In genomic region chr4:120844528-120844921, GRCh38 we compare ENCODE assay signal across 10 cellular contexts.
A peak's percentile ranks its signal among the peaks of the same experiment; 100 is the strongest.
DNase-seq lines count a peak whose midpoint lies in the region; ATAC-seq and TF ChIP-seq lines count a peak whose summit lies in the region.
"Had no signal": no experiment of that assay in that cellular context is flagged by ENCODE, and none has a peak within 500 bp of the region (broad histone marks: within the 10 kb centered on the region; RNA-seq: fewer than 3 reads in every experiment).

No MANE protein-coding gene starts in this region.

- TF ChIP-seq CTCF in upper lobe of right lung (IDR thresholded peaks at IDR 0.05) = no peak

- DNase-seq in stimulated activated CD4-positive, alpha-beta T cell treated with anti-CD3 and anti-CD28 coated beads, Interleukin-1b, Interleukin-23, amount 100 ng/mL, for 48 hours = peak; percentile 27
- no peak for DNase-seq in stimulated activated CD4-positive, alpha-beta T cell treated with anti-CD3 and anti-CD28 coated beads, Interleukin-12 subunit alpha, Interleukin-12 subunit beta, amount 100 ng/mL, for 4 hours
- no peak for DNase-seq in upper lobe of right lung
- no peak for DNase-seq in substantia nigra (lab: John Stamatoyannopoulos, UW)
- no peak for DNase-seq in EL
- DNase-seq in NCI-H2196 treated with DMSO at 0.1 percent for 48 hours (lab: John Stamatoyannopoulos, UW; ENCODE audit: unreplicated experiment) = no peak
- DNase-seq: IMR-90, SW 1271 had no signal

- intact Hi-C loops in upper lobe of right lung (cut with DNase I) = no loop called here

- no peaks in the 10 kb centered on the region for H3K27me3 ChIP-seq in upper lobe of right lung

- no peak overlapping the region for H3K27ac ChIP-seq in upper lobe of right lung
- no peak overlapping the region for H3K27ac ChIP-seq in substantia nigra (ENCODE audit: low read depth, low read length, poor library complexity, severe bottlenecking)

- no peaks in the 10 kb centered on the region for H3K36me3 ChIP-seq in upper lobe of right lung

- ATAC-seq in HG02763 (IDR thresholded peaks at IDR 0.05; ENCODE audit: unreplicated experiment) = peak; percentile 79
- peak; percentile 92 for ATAC-seq in HG03558 (IDR thresholded peaks at IDR 0.05; ENCODE audit: extremely low read depth, unreplicated experiment)
- ATAC-seq in upper lobe of right lung = peak; percentile 9

- H3K4me1 ChIP-seq in upper lobe of right lung = peaks cover 5% of the 10 kb centered on the region

- H3K9me3 ChIP-seq in upper lobe of right lung = no peaks in the 10 kb centered on the region

- H3K4me3 ChIP-seq in upper lobe of right lung = no peak overlapping the region

Comparison
In these comparisons a context has a peak if more than half of its experiments do, and no peak if none do; other contexts are left out.
1. ATAC-seq: peak in every context shown above with its lines; median percentile 92 in HG03558; 79 in HG02763; 9 in upper lobe of right lung.